26 cellular contexts compared by ENCODE assay signal in genomic region chr13:113605866-113606438, GRCh38. TPM values are rescaled to one million over a fixed set of nuclear protein-coding genes. Genes with fewer than 3 reads are reported as not detected.
"Had no signal": no experiment of that assay in that cellular context is flagged by ENCODE, and none has a peak within 500 bp of the region (broad histone marks: within the 10 kb centered on the region; RNA-seq: fewer than 3 reads in every experiment).

No MANE protein-coding gene starts in this region.

- H3K9me3 ChIP-seq: heart right ventricle, ovary, sigmoid colon, thoracic aorta, upper lobe of right lung had no signal

- H3K27ac Mint-ChIP-seq: dendritic cell treated with granulocyte-macrophage colony-stimulating factor and Interleukin-4, amounts not matched to agents 40 ng/mL and 50 ng/mL, for 4 days had no signal

- H3K27ac ChIP-seq: ovary, sigmoid colon, thoracic aorta, upper lobe of right lung, WERI-Rb-1 had no signal

- H3K36me3 Mint-ChIP-seq: naive B cell had no signal

- H3K9me3 Mint-ChIP-seq: activated naive CD8-positive, alpha-beta T cell treated with anti-CD3 and anti-CD28 coated beads, Interleukin-2, amount 10 ng/mL, durations not matched to agents 7 days and 5 days; dendritic cell treated with granulocyte-macrophage colony-stimulating factor and Interleukin-4, amounts not matched to agents 40 ng/mL and 50 ng/mL, for 4 days; naive B cell; T-cell had no signal

- H3K4me2 ChIP-seq: smooth muscle cell had no signal

- H3K4me1 ChIP-seq: sigmoid colon, upper lobe of right lung had no signal

- DNase-seq: activated CD4-positive, alpha-beta T cell treated with anti-CD3 and anti-CD28 coated beads for 1 hour; activated naive CD8-positive, alpha-beta T cell treated with anti-CD3 and anti-CD28 coated beads, Interleukin-2, amount 10 ng/mL, durations not matched to agents 7 days and 5 days; activated T-cell treated with anti-CD3 and anti-CD28 coated beads, Interleukin-2, amount 50 U/mL, for 1 hour; amygdala; effector CD4-positive, alpha-beta T cell; heart right ventricle; kidney; naive B cell; ovary; sigmoid colon; stimulated activated CD4-positive, alpha-beta T cell treated with anti-CD3 and anti-CD28 coated beads, Interleukin-2, amount 100 ng/mL, for 48 hours; stimulated activated naive CD4-positive, alpha-beta T cell treated with Interleukin-2 at 50 U/mL for 16 hours; T-cell; upper lobe of right lung; WERI-Rb-1 had no signal

- ATAC-seq: heart right ventricle, SK-N-SH treated with all-trans-retinoic acid at 6 μM for 48 hours, T-cell, upper lobe of right lung had no signal

- H3K27me3 ChIP-seq: heart right ventricle, ovary, sigmoid colon, upper lobe of right lung had no signal

- H3K27me3 Mint-ChIP-seq: activated naive CD8-positive, alpha-beta T cell treated with anti-CD3 and anti-CD28 coated beads, Interleukin-2, amount 10 ng/mL, durations not matched to agents 7 days and 5 days; dendritic cell treated with granulocyte-macrophage colony-stimulating factor and Interleukin-4, amounts not matched to agents 40 ng/mL and 50 ng/mL, for 4 days; naive B cell; T-cell had no signal

- H3K4me3 Mint-ChIP-seq: activated naive CD8-positive, alpha-beta T cell treated with anti-CD3 and anti-CD28 coated beads, Interleukin-2, amount 10 ng/mL, durations not matched to agents 7 days and 5 days; dendritic cell treated with granulocyte-macrophage colony-stimulating factor and Interleukin-4, amounts not matched to agents 40 ng/mL and 50 ng/mL, for 4 days; naive B cell; T-cell had no signal

RNA-seq across cellular contexts. Expression of gene ATP4B, which starts 52.0 kb away (rescaled TPM):
- total RNA-seq: activated naive CD8-positive, alpha-beta T cell treated with anti-CD3 and anti-CD28 coated beads, Interleukin-2, amount 10 ng/mL, durations not matched to agents 7 days and 5 days; chondrocyte; epithelial cell of proximal tubule; fibroblast of villous mesenchyme; heart right ventricle; left lobe of liver; lung; mesenteric fat pad; mucosa of gallbladder; sigmoid colon; smooth muscle cell; T-cell; upper lobe of right lung had no signal
- polyA plus RNA-seq: lung, ovary, sigmoid colon, smooth muscle cell had no signal
